ENCODE assay signal across 1 cellular context in the genomic region with DNA sequence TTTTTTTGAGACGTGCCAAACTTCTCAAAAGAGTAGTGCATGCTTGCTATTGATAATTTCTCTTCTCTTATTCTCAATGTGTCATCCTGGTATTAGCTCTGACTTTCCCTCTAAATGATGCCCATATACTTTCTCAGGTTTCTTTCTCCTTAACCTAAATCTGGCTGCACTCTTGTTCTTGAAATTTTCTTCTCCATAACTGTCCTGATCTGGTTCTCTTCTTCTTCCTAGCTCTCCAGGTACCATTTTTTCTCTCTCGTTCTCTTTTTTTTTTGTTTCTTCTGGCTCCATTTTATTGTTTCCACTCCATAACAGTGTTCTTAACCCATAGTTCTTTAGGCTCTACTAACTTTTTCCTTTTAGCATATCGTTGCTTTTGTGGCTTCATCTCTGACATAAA.
A peak's percentile ranks its signal among the peaks of the same experiment; 100 is the strongest.
TF ChIP-seq lines count a peak whose summit lies in the region.

No MANE protein-coding gene starts in this region.

TF ChIP-seq in K562, 482 proteins besides CTCF, POLR2A, EP300 and RAD21:
- no peak for TF ChIP-seq HDAC6 (IDR thresholded peaks at IDR 0.05; ENCODE audit: low read depth, low read length)
- TF ChIP-seq MAFF (IDR thresholded peaks at IDR 0.05; ENCODE audit: low read length): no peak
- TF ChIP-seq SMC3 (conservative IDR thresholded peaks at IDR 0.05; ENCODE audit: insufficient read depth, low read depth, low read length): no peak
- TF ChIP-seq CBFA2T2 (conservative IDR thresholded peaks at IDR 0.05): no peak
- TF ChIP-seq ZNF512 (tag; IDR thresholded peaks at IDR 0.05): no peak
- TF ChIP-seq, protein P1, sequence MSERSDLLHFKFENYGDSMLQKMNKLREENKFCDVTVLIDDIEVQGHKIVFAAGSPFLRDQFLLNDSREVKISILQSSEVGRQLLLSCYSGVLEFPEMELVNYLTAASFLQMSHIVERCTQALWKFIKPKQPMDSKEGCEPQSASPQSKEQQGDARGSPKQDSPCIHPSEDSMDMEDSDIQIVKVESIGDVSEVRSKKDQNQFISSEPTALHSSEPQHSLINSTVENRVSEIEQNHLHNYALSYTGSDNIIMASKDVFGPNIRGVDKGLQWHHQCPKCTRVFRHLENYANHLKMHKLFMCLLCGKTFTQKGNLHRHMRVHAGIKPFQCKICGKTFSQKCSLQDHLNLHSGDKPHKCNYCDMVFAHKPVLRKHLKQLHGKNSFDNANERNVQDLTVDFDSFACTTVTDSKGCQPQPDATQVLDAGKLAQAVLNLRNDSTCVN (CRISPR knock-in tag; IDR thresholded peaks at IDR 0.05): no peak
- TF ChIP-seq PTTG1 (tag; IDR thresholded peaks at IDR 0.05; ENCODE audit: low read depth): 0 out of 2 replicates have a peak, but pooled peaks have one; percentile 16
- no peak for TF ChIP-seq PML (IDR thresholded peaks at IDR 0.05; ENCODE audit: low read length)
